26 cellular contexts compared by ENCODE assay signal in the genomic region with DNA sequence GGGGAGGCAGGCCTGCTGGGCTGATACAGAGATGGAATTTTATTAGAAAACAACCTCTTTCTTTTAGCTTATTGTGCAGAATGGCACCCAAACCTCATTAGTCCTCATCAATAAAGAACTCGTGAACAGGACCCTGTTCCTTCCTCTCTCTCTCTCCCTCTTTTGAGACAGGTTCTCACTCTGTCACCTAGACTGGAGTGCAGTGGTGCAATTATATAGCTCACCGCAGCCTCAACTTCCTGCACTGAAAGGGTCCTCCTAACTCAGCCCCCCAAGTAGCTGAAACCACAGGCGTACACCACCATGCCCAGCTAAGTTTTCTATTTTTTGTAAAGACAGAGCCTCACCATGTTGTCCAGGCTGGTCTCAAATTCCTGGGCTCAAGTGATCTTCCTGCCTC. TPM values are rescaled to one million over a fixed set of nuclear protein-coding genes. Genes with fewer than 3 reads are reported as not detected.
"Had no signal": no experiment of that assay in that cellular context is flagged by ENCODE, and none has a peak within 500 bp of the region (broad histone marks: within the 10 kb centered on the region; RNA-seq: fewer than 3 reads in every experiment).

No MANE protein-coding gene starts in this region.

- H3K4me1 ChIP-seq: ascending aorta, gastrocnemius medialis, uterus had no signal

- H3K36me3 ChIP-seq: ascending aorta, cardiac muscle cell, gastrocnemius medialis, right lobe of liver, thoracic aorta, uterus had no signal

- H3K4me3 ChIP-seq: ascending aorta, cardiac muscle cell, coronary artery, dorsolateral prefrontal cortex, gastrocnemius medialis, right lobe of liver, thoracic aorta, uterus had no signal

- H3K27me3 Mint-ChIP-seq: activated CD4-positive, alpha-beta memory T cell treated with anti-CD3 and anti-CD28 coated beads for 36 hours; activated CD4-positive, alpha-beta T cell treated with anti-CD3 and anti-CD28 coated beads, Interleukin-2, amount 10 ng/mL, durations not matched to agents 24 days and 14 days; activated naive CD8-positive, alpha-beta T cell; stimulated activated naive CD8-positive, alpha-beta T cell treated with anti-CD3 and anti-CD28 coated beads, Interleukin-15, Interleukin-2, amounts not matched to agents 100 ng/mL and 50 ng/mL, for 24 hours; type B pancreatic cell had no signal

- H3K36me3 Mint-ChIP-seq: activated naive CD8-positive, alpha-beta T cell; brain; type B pancreatic cell had no signal

- DNase-seq: activated CD4-positive, alpha-beta memory T cell treated with anti-CD3 and anti-CD28 coated beads for 36 hours; activated CD4-positive, alpha-beta T cell treated with anti-CD3 and anti-CD28 coated beads, Interleukin-2, amount 10 ng/mL, durations not matched to agents 24 days and 14 days; activated CD4-positive, CD25-positive, alpha-beta regulatory T cell treated with anti-CD3 and anti-CD28 coated beads, Interleukin-2, amount 50 U/mL, for 72 hours; activated effector memory CD4-positive, alpha-beta T cell treated with Interleukin-2 at 50 U/mL for 16 hours; activated naive CD4-positive, alpha-beta T cell treated with Interleukin-2 at 50 U/mL for 16 hours; activated T-cell treated with anti-CD3 and anti-CD28 coated beads for 4 hours; dorsolateral prefrontal cortex; effector memory CD4-positive, alpha-beta T cell; erythroblast; gastrocnemius medialis; glutamatergic neuron; kidney; midbrain; posterior cingulate gyrus; right lobe of liver; stimulated activated CD4-positive, alpha-beta T cell treated with anti-CD3 and anti-CD28 coated beads, Interleukin-2, amount 100 ng/mL, for 48 hours; uterus had no signal

- H3K9me3 ChIP-seq: ascending aorta, gastrocnemius medialis, right lobe of liver, thoracic aorta, uterus had no signal

- H3K27ac Mint-ChIP-seq: activated CD4-positive, alpha-beta memory T cell treated with anti-CD3 and anti-CD28 coated beads for 36 hours; activated CD4-positive, alpha-beta T cell treated with anti-CD3 and anti-CD28 coated beads, Interleukin-2, amount 10 ng/mL, durations not matched to agents 24 days and 14 days; activated naive CD8-positive, alpha-beta T cell; brain; nephron; stimulated activated naive CD8-positive, alpha-beta T cell treated with anti-CD3 and anti-CD28 coated beads, Interleukin-15, Interleukin-2, amounts not matched to agents 100 ng/mL and 50 ng/mL, for 24 hours; type B pancreatic cell had no signal

- ATAC-seq: gastrocnemius medialis, right lobe of liver had no signal

- H3K4me3 Mint-ChIP-seq: activated CD4-positive, alpha-beta memory T cell treated with anti-CD3 and anti-CD28 coated beads for 36 hours; activated CD4-positive, alpha-beta T cell treated with anti-CD3 and anti-CD28 coated beads, Interleukin-2, amount 10 ng/mL, durations not matched to agents 24 days and 14 days; activated naive CD8-positive, alpha-beta T cell; brain; nephron; stimulated activated naive CD8-positive, alpha-beta T cell treated with anti-CD3 and anti-CD28 coated beads, Interleukin-15, Interleukin-2, amounts not matched to agents 100 ng/mL and 50 ng/mL, for 24 hours; type B pancreatic cell had no signal

- H3K27me3 ChIP-seq: ascending aorta, cardiac muscle cell, dorsolateral prefrontal cortex, gastrocnemius medialis, right lobe of liver, uterus had no signal

- H3K4me1 Mint-ChIP-seq: activated CD4-positive, alpha-beta T cell treated with anti-CD3 and anti-CD28 coated beads, Interleukin-2, amount 10 ng/mL, durations not matched to agents 24 days and 14 days; nephron had no signal

- H3K9me3 Mint-ChIP-seq: activated CD4-positive, alpha-beta memory T cell treated with anti-CD3 and anti-CD28 coated beads for 36 hours; activated CD4-positive, alpha-beta T cell treated with anti-CD3 and anti-CD28 coated beads, Interleukin-2, amount 10 ng/mL, durations not matched to agents 24 days and 14 days; brain; nephron; stimulated activated naive CD8-positive, alpha-beta T cell treated with anti-CD3 and anti-CD28 coated beads, Interleukin-15, Interleukin-2, amounts not matched to agents 100 ng/mL and 50 ng/mL, for 24 hours; type B pancreatic cell had no signal

- H3K27ac ChIP-seq: ascending aorta, cardiac muscle cell, coronary artery, dorsolateral prefrontal cortex, gastrocnemius medialis, right lobe of liver, thoracic aorta, uterus had no signal

RNA-seq across cellular contexts. Expression of gene AP1S3, which starts 21.7 kb away (rescaled TPM):
- total RNA-seq: ascending aorta, cardiac muscle cell had no signal
